5 cellular contexts compared by ENCODE assay signal in the genomic region with DNA sequence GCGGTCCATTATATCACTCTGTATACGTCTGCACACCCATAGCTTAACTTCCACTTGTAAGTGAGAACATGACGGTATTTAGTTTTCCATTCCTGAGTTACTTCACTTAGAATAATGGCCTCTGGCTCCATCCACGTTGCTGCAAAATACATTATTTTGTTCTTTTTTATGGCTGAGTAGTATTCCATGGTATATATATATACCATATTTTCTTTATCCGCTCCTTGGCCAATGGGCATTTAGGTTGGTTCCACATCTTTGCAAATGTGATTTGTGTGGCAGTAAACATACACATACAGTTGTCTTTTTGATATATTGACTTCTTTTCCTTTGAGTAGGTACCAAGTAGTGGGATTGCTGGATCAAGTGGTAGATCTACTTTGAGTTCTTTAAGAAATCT.
"Had no signal": no experiment of that assay in that cellular context is flagged by ENCODE, and none has a peak within 500 bp of the region (broad histone marks: within the 10 kb centered on the region; RNA-seq: fewer than 3 reads in every experiment).

No MANE protein-coding gene starts in this region.

- DNase-seq: IMR-90, KBM-7, KG1 had no signal

- H3K4me3 ChIP-seq: K562 had no signal

- H3K27ac ChIP-seq: HL-60 had no signal

- ATAC-seq: K562 had no signal
